ENCODE assay signal across 7 cellular contexts in the genomic region with DNA sequence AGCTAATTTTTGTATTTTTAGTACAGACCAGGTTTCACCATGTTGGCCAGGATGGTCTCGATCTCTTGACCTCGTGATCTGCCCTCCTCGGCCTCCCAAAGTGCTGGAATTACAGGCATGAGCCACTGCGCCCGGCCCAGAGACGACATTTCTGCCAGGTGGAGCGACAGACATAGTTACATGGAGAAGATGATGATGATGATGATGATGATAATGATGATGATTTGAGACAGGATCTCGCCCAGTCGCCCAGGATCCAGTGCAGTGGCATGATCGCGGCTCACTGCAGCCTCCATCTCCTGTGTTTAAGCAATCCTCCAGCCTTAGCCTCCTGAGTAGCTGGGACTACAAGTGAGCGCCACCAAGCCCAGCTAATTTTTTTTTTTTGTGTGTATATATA. TPM values are rescaled to one million over a fixed set of nuclear protein-coding genes. Genes with fewer than 3 reads are reported as not detected.
DNase-seq lines count a peak whose midpoint lies in the region; ATAC-seq and TF ChIP-seq lines count a peak whose summit lies in the region.
"Not testable (repeated sequence)": the region's sequence is repeated elsewhere in the genome, so short reads cannot be mapped to it uniquely, and the experiment has no call there.

No MANE protein-coding gene starts in this region.

- H3K9ac ChIP-seq in neural progenitor cell: not testable (repeated sequence)

- not testable (repeated sequence) for H3K4me1 ChIP-seq in CD8-positive, alpha-beta memory T cell (ENCODE audit: insufficient read depth, low read length); neural progenitor cell

- POLR2A ChIA-PET in CD8-positive, alpha-beta memory T cell (lab: Charles Lee): interaction anchor here (1.6 kb wide), 1 partner anchor 40 kb away, joined by 3 read pairs; no protein-coding TSS in a partner anchor
- POLR2A ChIA-PET in activated CD8-positive, alpha-beta T cell treated with anti-CD3 and anti-CD28 coated beads, Interleukin-2, amount 10 ng/mL, durations not matched to agents 7 days and 5 days (lab: Charles Lee): interaction anchor here (0.6 kb wide), 3 partner anchors 12 to 524 kb away, joined by 3 to 4 read pairs (median 4); no protein-coding TSS in a partner anchor

- not testable (repeated sequence) for H3K9me3 ChIP-seq in CD8-positive, alpha-beta memory T cell (ENCODE audit: low read length); neural progenitor cell (ENCODE audit: low read depth)

- H3K4me1 Mint-ChIP-seq in CD8-positive, alpha-beta memory T cell: peaks cover 14 to 22% (median 19%) of the 10 kb centered on the region in 3 donors
- H3K4me1 Mint-ChIP-seq in T-helper 1 cell treated with Interleukin-12 subunit alpha and Interleukin-12 subunit beta and Interleukin-4 antibody, amounts not matched to agents 30 μg/mL and 1 μg/mL, for 36 hours (ENCODE audit: low read depth): peaks cover 11% of the 10 kb centered on the region
- peaks cover 13% of the 10 kb centered on the region for H3K4me1 Mint-ChIP-seq in activated CD8-positive, alpha-beta T cell treated with anti-CD3 and anti-CD28 coated beads, Interleukin-2, amount 10 ng/mL, durations not matched to agents 7 days and 5 days (ENCODE audit: low read depth)
- peaks cover 15% of the 10 kb centered on the region for H3K4me1 Mint-ChIP-seq in activated naive CD4-positive, alpha-beta T cell treated with anti-CD3 and anti-CD28 coated beads, Interleukin-2, amount 10 ng/mL, durations not matched to agents 7 days and 5 days
- H3K4me1 Mint-ChIP-seq in effector memory CD8-positive, alpha-beta T cell (ENCODE audit: low read depth in 2 of 2): peaks cover 11 to 14% of the 10 kb centered on the region in 2 donors
- H3K4me1 Mint-ChIP-seq in naive B cell: peaks cover 12 to 16% (median 13%) of the 10 kb centered on the region in 3 donors
- not testable (repeated sequence) for H3K4me1 Mint-ChIP-seq in neural progenitor cell

- H3K27ac Mint-ChIP-seq in CD8-positive, alpha-beta memory T cell; T-helper 1 cell treated with Interleukin-12 subunit alpha and Interleukin-12 subunit beta and Interleukin-4 antibody, amounts not matched to agents 30 μg/mL and 1 μg/mL, for 36 hours; activated CD8-positive, alpha-beta T cell treated with anti-CD3 and anti-CD28 coated beads, Interleukin-2, amount 10 ng/mL, durations not matched to agents 7 days and 5 days; neural progenitor cell: not testable (repeated sequence)
- H3K27ac Mint-ChIP-seq in activated naive CD4-positive, alpha-beta T cell treated with anti-CD3 and anti-CD28 coated beads, Interleukin-2, amount 10 ng/mL, durations not matched to agents 7 days and 5 days: peak overlapping the region; percentile 43
- H3K27ac Mint-ChIP-seq in effector memory CD8-positive, alpha-beta T cell: peak overlapping the region in 1 of 2 donors; percentile 91
- H3K27ac Mint-ChIP-seq in naive B cell: peak overlapping the region in 1 of 6 donors; percentile 43

- H3F3A ChIP-seq in neural progenitor cell (ENCODE audit: low read depth): not testable (repeated sequence)

- H2AFZ ChIP-seq in neural progenitor cell (replicated peaks): not testable (repeated sequence)

- not testable (repeated sequence) for H4K20me1 ChIP-seq in neural progenitor cell (ENCODE audit: low read depth)

- not testable (repeated sequence) for TF ChIP-seq CTCF in neural progenitor cell (IDR thresholded peaks at IDR 0.05)

- H3K4me2 ChIP-seq in neural progenitor cell: not testable (repeated sequence)

- ATAC-seq in activated CD8-positive, alpha-beta T cell treated with anti-CD3 and anti-CD28 coated beads, Interleukin-2, amount 10 ng/mL, durations not matched to agents 7 days and 5 days; effector memory CD8-positive, alpha-beta T cell (replicated peaks); naive B cell (ENCODE audit: low read depth in 2 of 2): not testable (repeated sequence)

- CTCF ChIA-PET in CD8-positive, alpha-beta memory T cell (lab: Charles Lee): interaction anchor here (1.1 kb wide), 2 partner anchors 584 to 689 kb away, joined by 3 to 4 read pairs; no protein-coding TSS in a partner anchor
- CTCF ChIA-PET in activated CD8-positive, alpha-beta T cell treated with anti-CD3 and anti-CD28 coated beads, Interleukin-2, amount 10 ng/mL, durations not matched to agents 7 days and 5 days (lab: Charles Lee): interaction anchor here (0.6 to 1.1 kb wide), 2 partner anchors 23 to 407 kb away, joined by 3 to 5 read pairs; no protein-coding TSS in a partner anchor
- CTCF ChIA-PET in activated naive CD4-positive, alpha-beta T cell treated with anti-CD3 and anti-CD28 coated beads, Interleukin-2, amount 10 ng/mL, durations not matched to agents 7 days and 5 days (lab: Charles Lee): not testable (repeated sequence)

- peaks cover 33 to 50% of the 10 kb centered on the region in 2 donors for H3K27me3 Mint-ChIP-seq in CD8-positive, alpha-beta memory T cell
- peaks cover 58% of the 10 kb centered on the region for H3K27me3 Mint-ChIP-seq in T-helper 1 cell treated with Interleukin-12 subunit alpha and Interleukin-12 subunit beta and Interleukin-4 antibody, amounts not matched to agents 30 μg/mL and 1 μg/mL, for 36 hours (ENCODE audit: low read depth)
- H3K27me3 Mint-ChIP-seq in activated CD8-positive, alpha-beta T cell treated with anti-CD3 and anti-CD28 coated beads, Interleukin-2, amount 10 ng/mL, durations not matched to agents 7 days and 5 days (ENCODE audit: low read depth): peaks cover 50% of the 10 kb centered on the region
- H3K27me3 Mint-ChIP-seq in activated naive CD4-positive, alpha-beta T cell treated with anti-CD3 and anti-CD28 coated beads, Interleukin-2, amount 10 ng/mL, durations not matched to agents 7 days and 5 days: peaks cover 70% of the 10 kb centered on the region
- H3K27me3 Mint-ChIP-seq in effector memory CD8-positive, alpha-beta T cell: peaks cover 56 to 59% of the 10 kb centered on the region in 2 donors
- H3K27me3 Mint-ChIP-seq in naive B cell (peaks cover 55 to 74% (median 68%) of the 10 kb centered on the region in 3 donors), neural progenitor cell (ENCODE audit: insufficient read depth, low read depth) (peaks cover 10% of the 10 kb centered on the region)

- peaks cover 0 to 18% (median 11%) of the 10 kb centered on the region in 5 donors for H3K9me3 Mint-ChIP-seq in CD8-positive, alpha-beta memory T cell
- H3K9me3 Mint-ChIP-seq in T-helper 1 cell treated with Interleukin-12 subunit alpha and Interleukin-12 subunit beta and Interleukin-4 antibody, amounts not matched to agents 30 μg/mL and 1 μg/mL, for 36 hours; activated CD8-positive, alpha-beta T cell treated with anti-CD3 and anti-CD28 coated beads, Interleukin-2, amount 10 ng/mL, durations not matched to agents 7 days and 5 days (ENCODE audit: insufficient read depth); activated naive CD4-positive, alpha-beta T cell treated with anti-CD3 and anti-CD28 coated beads, Interleukin-2, amount 10 ng/mL, durations not matched to agents 7 days and 5 days; effector memory CD8-positive, alpha-beta T cell; neural progenitor cell: not testable (repeated sequence)
- H3K9me3 Mint-ChIP-seq in naive B cell: peaks cover 3 to 18% (median 9%) of the 10 kb centered on the region in 7 donors

- H3K27me3 ChIP-seq in CD8-positive, alpha-beta memory T cell (ENCODE audit: insufficient read depth, low read length, poor library complexity, severe bottlenecking): not testable (repeated sequence)
- peaks cover 52% of the 10 kb centered on the region for H3K27me3 ChIP-seq in neural progenitor cell

- not testable (repeated sequence) for H3K27ac ChIP-seq in CD8-positive, alpha-beta memory T cell (ENCODE audit: low read depth, low read length); neural progenitor cell

- H3K36me3 Mint-ChIP-seq in CD8-positive, alpha-beta memory T cell; T-helper 1 cell treated with Interleukin-12 subunit alpha and Interleukin-12 subunit beta and Interleukin-4 antibody, amounts not matched to agents 30 μg/mL and 1 μg/mL, for 36 hours (ENCODE audit: low read depth); activated CD8-positive, alpha-beta T cell treated with anti-CD3 and anti-CD28 coated beads, Interleukin-2, amount 10 ng/mL, durations not matched to agents 7 days and 5 days (ENCODE audit: low read depth); activated naive CD4-positive, alpha-beta T cell treated with anti-CD3 and anti-CD28 coated beads, Interleukin-2, amount 10 ng/mL, durations not matched to agents 7 days and 5 days; effector memory CD8-positive, alpha-beta T cell (ENCODE audit: insufficient read depth); naive B cell; neural progenitor cell: not testable (repeated sequence)

- not testable (repeated sequence) for H3K4me3 ChIP-seq in CD8-positive, alpha-beta memory T cell (ENCODE audit: low read length); neural progenitor cell

- not testable (repeated sequence) for H3K79me2 ChIP-seq in neural progenitor cell (ENCODE audit: low read depth)

- H3K36me3 ChIP-seq in CD8-positive, alpha-beta memory T cell (ENCODE audit: insufficient read depth, low read length); neural progenitor cell: not testable (repeated sequence)

- not testable (repeated sequence) for DNase-seq in CD8-positive, alpha-beta memory T cell; activated CD8-positive, alpha-beta T cell treated with anti-CD3 and anti-CD28 coated beads, Interleukin-2, amount 10 ng/mL, durations not matched to agents 7 days and 5 days; activated naive CD4-positive, alpha-beta T cell treated with anti-CD3 and anti-CD28 coated beads, Interleukin-2, amount 10 ng/mL, durations not matched to agents 7 days and 5 days; effector memory CD8-positive, alpha-beta T cell; naive B cell; neural progenitor cell (ENCODE audit: low spot score)

- H3K4me3 Mint-ChIP-seq in CD8-positive, alpha-beta memory T cell: peak overlapping the region in 6 of 7 donors; percentile 10 to 93 (median 46)
- peak overlapping the region; percentile 36 for H3K4me3 Mint-ChIP-seq in T-helper 1 cell treated with Interleukin-12 subunit alpha and Interleukin-12 subunit beta and Interleukin-4 antibody, amounts not matched to agents 30 μg/mL and 1 μg/mL, for 36 hours
- H3K4me3 Mint-ChIP-seq in activated CD8-positive, alpha-beta T cell treated with anti-CD3 and anti-CD28 coated beads, Interleukin-2, amount 10 ng/mL, durations not matched to agents 7 days and 5 days: peak overlapping the region; percentile 41
- H3K4me3 Mint-ChIP-seq in activated naive CD4-positive, alpha-beta T cell treated with anti-CD3 and anti-CD28 coated beads, Interleukin-2, amount 10 ng/mL, durations not matched to agents 7 days and 5 days: peak overlapping the region; percentile 33
- peak overlapping the region; percentile 87 to 95 for H3K4me3 Mint-ChIP-seq in effector memory CD8-positive, alpha-beta T cell
- H3K4me3 Mint-ChIP-seq in naive B cell (peak overlapping the region in 6 of 8 donors; percentile 45 to 93 (median 75)), neural progenitor cell (peak overlapping the region; percentile 87)

RNA-seq across cellular contexts. Expression of gene PLEKHH2, which starts 0.9 kb away (rescaled TPM):
- total RNA-seq in CD8-positive, alpha-beta memory T cell: under 1 TPM; 0.48 to 0.49 TPM
- not detected for polyA plus RNA-seq in CD8-positive, alpha-beta memory T cell
- total RNA-seq in activated CD8-positive, alpha-beta T cell treated with anti-CD3 and anti-CD28 coated beads, Interleukin-2, amount 10 ng/mL, durations not matched to agents 7 days and 5 days: under 1 TPM; 0.32 to 0.57 TPM
- not detected for polyA plus RNA-seq in naive B cell (ENCODE audit: low read depth in 6 of 6)
- total RNA-seq in neural progenitor cell (ENCODE audit: low replicate concordance): 7.9 and 11.2 TPM in 2 replicates

RNA-seq across cellular contexts. Expression of gene C1GALT1C1L, which starts 40.1 kb away (rescaled TPM):
- total RNA-seq in CD8-positive, alpha-beta memory T cell: under 1 TPM in 1 of 2 experiments, not detected in 1; 0.20 TPM
- not detected for polyA plus RNA-seq in CD8-positive, alpha-beta memory T cell
- total RNA-seq in activated CD8-positive, alpha-beta T cell treated with anti-CD3 and anti-CD28 coated beads, Interleukin-2, amount 10 ng/mL, durations not matched to agents 7 days and 5 days: not detected
- polyA plus RNA-seq in naive B cell (ENCODE audit: low read depth in 6 of 6): not detected
- total RNA-seq in neural progenitor cell (ENCODE audit: low replicate concordance): 0.12 TPM in 1 of 2 replicates, not detected in the other

RNA-seq across cellular contexts. Expression of gene THADA, which starts 40.3 kb away (rescaled TPM):
- 10 to 100 TPM; 45.8 to 48.7 TPM for total RNA-seq in CD8-positive, alpha-beta memory T cell
- 12.2 TPM for polyA plus RNA-seq in CD8-positive, alpha-beta memory T cell
- 10 to 100 TPM; 27.0 to 31.9 TPM for total RNA-seq in activated CD8-positive, alpha-beta T cell treated with anti-CD3 and anti-CD28 coated beads, Interleukin-2, amount 10 ng/mL, durations not matched to agents 7 days and 5 days
- polyA plus RNA-seq in naive B cell (ENCODE audit: low read depth in 6 of 6): 10 to 100 TPM in 5 of 6 donors, 1 to 10 TPM in 1; 8.3 to 20.2 (median 13.0) TPM
- 20.5 and 29.3 TPM in 2 replicates for total RNA-seq in neural progenitor cell (ENCODE audit: low replicate concordance)

Comparison
In these comparisons a context has a peak if more than half of its experiments do, and no peak if none do; other contexts are left out.
1. H3K4me3 Mint-ChIP-seq: peak in every context shown above with its lines; median percentile 91 in effector memory CD8-positive, alpha-beta T cell; 87 in neural progenitor cell; 75 in naive B cell; 46 in CD8-positive, alpha-beta memory T cell; 41 in activated CD8-positive, alpha-beta T cell treated with anti-CD3 and anti-CD28 coated beads, Interleukin-2, amount 10 ng/mL, durations not matched to agents 7 days and 5 days; 36 in T-helper 1 cell treated with Interleukin-12 subunit alpha and Interleukin-12 subunit beta and Interleukin-4 antibody, amounts not matched to agents 30 μg/mL and 1 μg/mL, for 36 hours; 33 in activated naive CD4-positive, alpha-beta T cell treated with anti-CD3 and anti-CD28 coated beads, Interleukin-2, amount 10 ng/mL, durations not matched to agents 7 days and 5 days.